Comparison of ENCODE assay signal across 1 cellular context in genomic region chr10:62048919-62049636, GRCh38.
TF ChIP-seq lines count a peak whose summit lies in the region.

No MANE protein-coding gene starts in this region.

TF ChIP-seq in HEK293, 187 proteins besides CTCF, POLR2A, EP300 and RAD21 (continued from another document):
- TF ChIP-seq ZNF473 (tag by site-specific recombination; IDR thresholded peaks at IDR 0.05) = no peak
- TF ChIP-seq KLF8 (tag by site-specific recombination; IDR thresholded peaks at IDR 0.05) = peak; percentile 49; the same call in 1 of the 2 replicates
- peak; percentile 54; the same call in 1 of the 2 replicates for TF ChIP-seq ZBTB44 (tag by site-specific recombination; IDR thresholded peaks at IDR 0.05)
- peak; percentile 15; the same call in 1 of the 2 replicates for TF ChIP-seq HOXD13 (CRISPR knock-in tag; IDR thresholded peaks at IDR 0.05; ENCODE audit: borderline replicate concordance)
- TF ChIP-seq ZNF335 (tag by site-specific recombination; conservative IDR thresholded peaks at IDR 0.05) = peak; percentile 77
- TF ChIP-seq ZFP69B (tag by site-specific recombination; IDR thresholded peaks at IDR 0.05) = peak; percentile 80
- TF ChIP-seq, protein P1, sequence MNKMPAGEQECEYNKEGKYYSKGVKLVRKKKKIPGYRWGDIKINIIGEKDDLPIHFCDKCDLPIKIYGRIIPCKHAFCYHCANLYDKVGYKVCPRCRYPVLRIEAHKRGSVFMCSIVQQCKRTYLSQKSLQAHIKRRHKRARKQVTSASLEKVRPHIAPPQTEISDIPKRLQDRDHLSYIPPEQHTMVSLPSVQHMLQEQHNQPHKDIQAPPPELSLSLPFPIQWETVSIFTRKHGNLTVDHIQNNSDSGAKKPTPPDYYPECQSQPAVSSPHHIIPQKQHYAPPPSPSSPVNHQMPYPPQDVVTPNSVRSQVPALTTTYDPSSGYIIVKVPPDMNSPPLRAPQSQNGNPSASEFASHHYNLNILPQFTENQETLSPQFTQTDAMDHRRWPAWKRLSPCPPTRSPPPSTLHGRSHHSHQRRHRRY (tag by site-specific recombination; IDR thresholded peaks at IDR 0.05) = no peak
- TF ChIP-seq ZSCAN5A (tag by site-specific recombination; IDR thresholded peaks at IDR 0.05) = 0 out of 2 replicates have a peak, but pooled peaks have one; percentile 70
- TF ChIP-seq RBAK (tag by site-specific recombination; IDR thresholded peaks at IDR 0.05) = no peak
- peak; percentile 88 for TF ChIP-seq ZNF24 (tag by site-specific recombination; IDR thresholded peaks at IDR 0.05)
- no peak for TF ChIP-seq ZNF138 (tag by site-specific recombination; IDR thresholded peaks at IDR 0.05; ENCODE audit: borderline replicate concordance)
- TF ChIP-seq GFI1B (tag by site-specific recombination; IDR thresholded peaks at IDR 0.05) = peak; percentile 64; the same call in 1 of the 2 replicates
- TF ChIP-seq, protein P2, sequence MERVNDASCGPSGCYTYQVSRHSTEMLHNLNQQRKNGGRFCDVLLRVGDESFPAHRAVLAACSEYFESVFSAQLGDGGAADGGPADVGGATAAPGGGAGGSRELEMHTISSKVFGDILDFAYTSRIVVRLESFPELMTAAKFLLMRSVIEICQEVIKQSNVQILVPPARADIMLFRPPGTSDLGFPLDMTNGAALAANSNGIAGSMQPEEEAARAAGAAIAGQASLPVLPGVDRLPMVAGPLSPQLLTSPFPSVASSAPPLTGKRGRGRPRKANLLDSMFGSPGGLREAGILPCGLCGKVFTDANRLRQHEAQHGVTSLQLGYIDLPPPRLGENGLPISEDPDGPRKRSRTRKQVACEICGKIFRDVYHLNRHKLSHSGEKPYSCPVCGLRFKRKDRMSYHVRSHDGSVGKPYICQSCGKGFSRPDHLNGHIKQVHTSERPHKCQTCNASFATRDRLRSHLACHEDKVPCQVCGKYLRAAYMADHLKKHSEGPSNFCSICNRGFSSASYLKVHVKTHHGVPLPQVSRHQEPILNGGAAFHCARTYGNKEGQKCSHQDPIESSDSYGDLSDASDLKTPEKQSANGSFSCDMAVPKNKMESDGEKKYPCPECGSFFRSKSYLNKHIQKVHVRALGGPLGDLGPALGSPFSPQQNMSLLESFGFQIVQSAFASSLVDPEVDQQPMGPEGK (tag by site-specific recombination; IDR thresholded peaks at IDR 0.05) = peak; percentile 90
- peak; percentile 14; the same call in 1 of the 2 replicates for TF ChIP-seq GLI2 (tag by site-specific recombination; IDR thresholded peaks at IDR 0.05; ENCODE audit: borderline replicate concordance, low read depth)
- TF ChIP-seq EGR2 (tag by site-specific recombination; IDR thresholded peaks at IDR 0.05; ENCODE audit: low read depth) = peak; percentile 85
- peak; percentile 78 for TF ChIP-seq PRDM1 (tag by site-specific recombination; IDR thresholded peaks at IDR 0.05)
- TF ChIP-seq ZBTB20 (tag by site-specific recombination; IDR thresholded peaks at IDR 0.05) = peak; percentile 36; the same call in 1 of the 2 replicates
- 0 out of 2 replicates have a peak, but pooled peaks have one; percentile 9 for TF ChIP-seq ZNF664 (tag by site-specific recombination; IDR thresholded peaks at IDR 0.05)
- TF ChIP-seq ZBTB6 (tag by site-specific recombination; IDR thresholded peaks at IDR 0.05) = peak; percentile 53
- TF ChIP-seq ZNF10 (tag by site-specific recombination; IDR thresholded peaks at IDR 0.05) = peak; percentile 43; the same call in 1 of the 2 replicates
- TF ChIP-seq ZNF510 (tag by site-specific recombination; IDR thresholded peaks at IDR 0.05; ENCODE audit: insufficient replicate concordance) = no peak
- TF ChIP-seq ZNF600 (tag by site-specific recombination; IDR thresholded peaks at IDR 0.05) = peak; percentile 100
- TF ChIP-seq, protein P3, sequence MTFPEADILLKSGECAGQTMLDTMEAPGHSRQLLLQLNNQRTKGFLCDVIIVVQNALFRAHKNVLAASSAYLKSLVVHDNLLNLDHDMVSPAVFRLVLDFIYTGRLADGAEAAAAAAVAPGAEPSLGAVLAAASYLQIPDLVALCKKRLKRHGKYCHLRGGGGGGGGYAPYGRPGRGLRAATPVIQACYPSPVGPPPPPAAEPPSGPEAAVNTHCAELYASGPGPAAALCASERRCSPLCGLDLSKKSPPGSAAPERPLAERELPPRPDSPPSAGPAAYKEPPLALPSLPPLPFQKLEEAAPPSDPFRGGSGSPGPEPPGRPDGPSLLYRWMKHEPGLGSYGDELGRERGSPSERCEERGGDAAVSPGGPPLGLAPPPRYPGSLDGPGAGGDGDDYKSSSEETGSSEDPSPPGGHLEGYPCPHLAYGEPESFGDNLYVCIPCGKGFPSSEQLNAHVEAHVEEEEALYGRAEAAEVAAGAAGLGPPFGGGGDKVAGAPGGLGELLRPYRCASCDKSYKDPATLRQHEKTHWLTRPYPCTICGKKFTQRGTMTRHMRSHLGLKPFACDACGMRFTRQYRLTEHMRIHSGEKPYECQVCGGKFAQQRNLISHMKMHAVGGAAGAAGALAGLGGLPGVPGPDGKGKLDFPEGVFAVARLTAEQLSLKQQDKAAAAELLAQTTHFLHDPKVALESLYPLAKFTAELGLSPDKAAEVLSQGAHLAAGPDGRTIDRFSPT (tag by site-specific recombination; IDR thresholded peaks at IDR 0.05) = peak; percentile 84
- no peak for TF ChIP-seq ZNF404 (tag by site-specific recombination; IDR thresholded peaks at IDR 0.05)
- TF ChIP-seq ZNF394 (tag by site-specific recombination; IDR thresholded peaks at IDR 0.05; ENCODE audit: borderline replicate concordance) = peak; percentile 70; the same call in 1 of the 2 replicates
- TF ChIP-seq SP3 (tag by site-specific recombination; IDR thresholded peaks at IDR 0.05) = peak; percentile 49
- TF ChIP-seq ZNF211 (tag by site-specific recombination; IDR thresholded peaks at IDR 0.05; ENCODE audit: low read depth) = no peak
